ENCODE assay signal across 8 cellular contexts in the genomic region with DNA sequence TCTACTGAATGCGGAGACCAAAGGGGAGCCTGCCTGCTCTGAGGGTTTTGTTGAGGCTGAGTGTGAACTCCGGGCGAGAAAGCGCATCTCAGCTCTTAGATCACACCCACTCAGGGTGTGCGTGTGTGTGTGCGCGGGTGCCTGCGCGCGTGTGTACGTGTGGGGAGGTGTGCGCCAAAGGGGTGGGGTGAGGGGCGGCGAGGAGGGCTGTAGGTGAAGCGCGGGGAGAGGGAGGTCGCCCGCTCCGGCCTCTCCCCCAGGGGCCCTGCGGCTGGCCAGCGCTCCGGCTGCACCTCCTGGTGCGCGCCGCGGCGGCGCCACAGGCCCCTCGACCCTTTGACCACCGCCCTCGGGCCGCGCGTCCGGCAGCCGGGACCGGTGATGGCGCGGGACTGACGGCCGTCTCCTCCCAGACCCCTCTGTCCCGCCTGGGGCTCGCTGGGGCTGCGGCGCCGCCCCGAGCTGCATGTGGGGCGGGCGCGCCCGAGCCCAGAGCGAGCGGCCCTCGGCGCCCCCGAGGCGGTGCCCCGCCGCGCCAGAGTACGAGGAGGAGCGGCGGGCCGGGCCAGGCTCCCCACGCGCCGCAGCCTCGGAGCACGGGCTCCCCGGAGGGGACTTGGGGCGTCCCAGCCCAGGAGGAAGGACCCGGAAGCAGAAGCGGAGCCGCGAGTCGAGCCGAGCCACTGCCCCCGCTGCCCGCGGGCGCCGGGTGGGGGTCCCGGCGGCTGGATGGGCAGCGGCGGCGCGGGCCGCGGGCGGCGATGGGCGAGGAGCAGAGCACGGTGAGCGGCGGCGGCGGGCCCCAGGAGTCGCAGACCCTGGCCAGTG. TPM values are rescaled to one million over a fixed set of nuclear protein-coding genes. Genes with fewer than 3 reads are reported as not detected.
DNase-seq lines count a peak whose midpoint lies in the region; ATAC-seq lines count a peak whose summit lies in the region.

A gene with protein sequence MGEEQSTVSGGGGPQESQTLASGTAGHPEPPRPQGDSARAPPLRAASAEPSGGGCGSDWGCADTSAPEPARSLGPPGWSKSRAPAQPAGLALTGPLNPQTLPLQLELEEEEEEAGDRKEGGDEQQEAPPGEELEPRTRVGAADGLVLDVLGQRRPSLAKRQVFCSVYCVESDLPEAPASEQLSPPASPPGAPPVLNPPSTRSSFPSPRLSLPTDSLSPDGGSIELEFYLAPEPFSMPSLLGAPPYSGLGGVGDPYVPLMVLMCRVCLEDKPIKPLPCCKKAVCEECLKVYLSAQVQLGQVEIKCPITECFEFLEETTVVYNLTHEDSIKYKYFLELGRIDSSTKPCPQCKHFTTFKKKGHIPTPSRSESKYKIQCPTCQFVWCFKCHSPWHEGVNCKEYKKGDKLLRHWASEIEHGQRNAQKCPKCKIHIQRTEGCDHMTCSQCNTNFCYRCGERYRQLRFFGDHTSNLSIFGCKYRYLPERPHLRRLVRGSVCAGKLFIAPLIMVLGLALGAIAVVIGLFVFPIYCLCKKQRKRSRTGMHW (plus strand): TSS at position 654 of the 828 bp plus-strand sequence. CDS start 108 bp downstream, at position 762.

- H3K27me3 Mint-ChIP-seq in activated CD8-positive, alpha-beta memory T cell treated with anti-CD3 and anti-CD28 coated beads, Interleukin-2, amount 10 ng/mL, durations not matched to agents 7 days and 5 days: peaks cover 55% of the 10 kb centered on the region
- peaks cover 53% of the 10 kb centered on the region for H3K27me3 Mint-ChIP-seq in activated T-helper 2 cell treated with anti-CD3 and anti-CD28 coated beads, Interferon-gamma antibody, Interleukin-2, Interleukin-4, amounts not matched to agents 10 μg/mL and 5 μg/mL and 100 μg/mL, durations not matched to agents 14 hours and 24 hours and 36 hours (ENCODE audit: low read depth)
- peaks cover 28 to 59% of the 10 kb centered on the region in 2 donors for H3K27me3 Mint-ChIP-seq in natural killer cell treated with Interleukin-12 subunit alpha and Interleukin-12 subunit beta and Interleukin-15 and Interleukin-18, amount 100 ng/mL, for 72 hours

- CTCF ChIA-PET in activated CD8-positive, alpha-beta memory T cell treated with anti-CD3 and anti-CD28 coated beads, Interleukin-2, amount 10 ng/mL, durations not matched to agents 7 days and 5 days (lab: Charles Lee): no interaction called here

- H3K36me3 Mint-ChIP-seq in activated CD8-positive, alpha-beta memory T cell treated with anti-CD3 and anti-CD28 coated beads, Interleukin-2, amount 10 ng/mL, durations not matched to agents 7 days and 5 days: peaks cover 2% of the 10 kb centered on the region
- H3K36me3 Mint-ChIP-seq in activated T-helper 2 cell treated with anti-CD3 and anti-CD28 coated beads, Interferon-gamma antibody, Interleukin-2, Interleukin-4, amounts not matched to agents 10 μg/mL and 5 μg/mL and 100 μg/mL, durations not matched to agents 14 hours and 24 hours and 36 hours (ENCODE audit: low read depth): no peaks in the 10 kb centered on the region
- no peaks in the 10 kb centered on the region for H3K36me3 Mint-ChIP-seq in natural killer cell treated with Interleukin-12 subunit alpha and Interleukin-12 subunit beta and Interleukin-15 and Interleukin-18, amount 100 ng/mL, for 72 hours

- H3K27ac Mint-ChIP-seq in activated CD8-positive, alpha-beta memory T cell treated with anti-CD3 and anti-CD28 coated beads, Interleukin-2, amount 10 ng/mL, durations not matched to agents 7 days and 5 days: no peak within 1 kb of the TSS
- no peak within 1 kb of the TSS for H3K27ac Mint-ChIP-seq in activated T-helper 2 cell treated with anti-CD3 and anti-CD28 coated beads, Interferon-gamma antibody, Interleukin-2, Interleukin-4, amounts not matched to agents 10 μg/mL and 5 μg/mL and 100 μg/mL, durations not matched to agents 14 hours and 24 hours and 36 hours
- H3K27ac Mint-ChIP-seq in natural killer cell treated with Interleukin-12 subunit alpha and Interleukin-12 subunit beta and Interleukin-15 and Interleukin-18, amount 100 ng/mL, for 72 hours: peak within 1 kb of the TSS in 1 of 2 donors; percentile 53

- H3K9me3 Mint-ChIP-seq in activated CD8-positive, alpha-beta memory T cell treated with anti-CD3 and anti-CD28 coated beads, Interleukin-2, amount 10 ng/mL, durations not matched to agents 7 days and 5 days (ENCODE audit: low read depth): no peaks in the 10 kb centered on the region
- no peaks in the 10 kb centered on the region for H3K9me3 Mint-ChIP-seq in activated T-helper 2 cell treated with anti-CD3 and anti-CD28 coated beads, Interferon-gamma antibody, Interleukin-2, Interleukin-4, amounts not matched to agents 10 μg/mL and 5 μg/mL and 100 μg/mL, durations not matched to agents 14 hours and 24 hours and 36 hours
- H3K9me3 Mint-ChIP-seq in natural killer cell treated with Interleukin-12 subunit alpha and Interleukin-12 subunit beta and Interleukin-15 and Interleukin-18, amount 100 ng/mL, for 72 hours: no peaks in the 10 kb centered on the region

- peaks cover 10% of the 10 kb centered on the region for H3K4me1 Mint-ChIP-seq in activated CD8-positive, alpha-beta memory T cell treated with anti-CD3 and anti-CD28 coated beads, Interleukin-2, amount 10 ng/mL, durations not matched to agents 7 days and 5 days
- peaks cover 12% of the 10 kb centered on the region for H3K4me1 Mint-ChIP-seq in activated T-helper 2 cell treated with anti-CD3 and anti-CD28 coated beads, Interferon-gamma antibody, Interleukin-2, Interleukin-4, amounts not matched to agents 10 μg/mL and 5 μg/mL and 100 μg/mL, durations not matched to agents 14 hours and 24 hours and 36 hours (ENCODE audit: low read depth)
- H3K4me1 Mint-ChIP-seq in natural killer cell treated with Interleukin-12 subunit alpha and Interleukin-12 subunit beta and Interleukin-15 and Interleukin-18, amount 100 ng/mL, for 72 hours (ENCODE audit: low read depth in 2 of 2): peaks cover 19% of the 10 kb centered on the region in 2 donors

- H3K4me3 Mint-ChIP-seq in activated CD8-positive, alpha-beta memory T cell treated with anti-CD3 and anti-CD28 coated beads, Interleukin-2, amount 10 ng/mL, durations not matched to agents 7 days and 5 days: peak within 1 kb of the TSS; percentile 45
- H3K4me3 Mint-ChIP-seq in activated T-helper 2 cell treated with anti-CD3 and anti-CD28 coated beads, Interferon-gamma antibody, Interleukin-2, Interleukin-4, amounts not matched to agents 10 μg/mL and 5 μg/mL and 100 μg/mL, durations not matched to agents 14 hours and 24 hours and 36 hours (ENCODE audit: low read depth): peak within 1 kb of the TSS; percentile 76
- H3K4me3 Mint-ChIP-seq in natural killer cell treated with Interleukin-12 subunit alpha and Interleukin-12 subunit beta and Interleukin-15 and Interleukin-18, amount 100 ng/mL, for 72 hours: peak within 1 kb of the TSS; percentile 74

- no peak for DNase-seq in activated CD8-positive, alpha-beta memory T cell treated with anti-CD3 and anti-CD28 coated beads, Interleukin-2, amount 10 ng/mL, durations not matched to agents 7 days and 5 days
- DNase-seq in activated CD8-positive, alpha-beta memory T cell treated with anti-CD3 and anti-CD28 coated beads for 24 hours: no peak
- DNase-seq in NCI-H1105 (lab: John Stamatoyannopoulos, UW) (peak; percentile 32), germinal center (ENCODE audit: low spot score) (peak; percentile 5), COR-L47 (lab: John Stamatoyannopoulos, UW) (no peak)
- DNase-seq in activated T-helper 2 cell treated with anti-CD3 and anti-CD28 coated beads, Interferon-gamma antibody, Interleukin-2, Interleukin-4, amounts not matched to agents 10 μg/mL and 5 μg/mL and 100 μg/mL, durations not matched to agents 14 hours and 24 hours and 36 hours (ENCODE audit: low spot score): no peak
- no peak for DNase-seq in natural killer cell treated with Interleukin-12 subunit alpha and Interleukin-12 subunit beta and Interleukin-15 and Interleukin-18, amount 100 ng/mL, for 72 hours (ENCODE audit: low spot score)

- intact Hi-C loops in activated T-helper 2 cell treated with anti-CD3 and anti-CD28 coated beads, Interferon-gamma antibody, Interleukin-2, Interleukin-4, amounts not matched to agents 10 μg/mL and 5 μg/mL and 100 μg/mL, durations not matched to agents 14 hours and 24 hours and 36 hours (cut with micrococcal nuclease): no loop called here

- peak; percentile 55 for ATAC-seq in activated CD8-positive, alpha-beta memory T cell treated with anti-CD3 and anti-CD28 coated beads, Interleukin-2, amount 10 ng/mL, durations not matched to agents 7 days and 5 days
- ATAC-seq in natural killer cell treated with Interleukin-12 subunit alpha and Interleukin-12 subunit beta and Interleukin-15 and Interleukin-18, amount 100 ng/mL, for 72 hours: peak; percentile 65 to 79
- ATAC-seq in HG02840 (IDR thresholded peaks at IDR 0.05; ENCODE audit: low FRiP score, unreplicated experiment): no peak

RNA-seq across cellular contexts. Expression of the gene that starts here (rescaled TPM):
- under 1 TPM in 1 of 2 experiments, not detected in 1; 0.70 TPM for total RNA-seq in activated CD8-positive, alpha-beta memory T cell treated with anti-CD3 and anti-CD28 coated beads, Interleukin-2, amount 10 ng/mL, durations not matched to agents 7 days and 5 days
- total RNA-seq in activated T-helper 2 cell treated with anti-CD3 and anti-CD28 coated beads, Interferon-gamma antibody, Interleukin-2, Interleukin-4, amounts not matched to agents 10 μg/mL and 5 μg/mL and 100 μg/mL, durations not matched to agents 14 hours and 24 hours and 36 hours: 2.2 and 3.1 TPM in 2 replicates
- 1 to 10 TPM; 1.4 to 3.6 TPM for total RNA-seq in natural killer cell treated with Interleukin-12 subunit alpha and Interleukin-12 subunit beta and Interleukin-15 and Interleukin-18, amount 100 ng/mL, for 72 hours

Comparison
In these comparisons a context has a peak if more than half of its experiments do, and no peak if none do; other contexts are left out.
1. Peak in ATAC-seq in activated CD8-positive, alpha-beta memory T cell treated with anti-CD3 and anti-CD28 coated beads, Interleukin-2, amount 10 ng/mL, durations not matched to agents 7 days and 5 days; RNA of the gene not detected or under 1 TPM.
2. DNase-seq: peak in NCI-H1105 (single experiment) and germinal center (single experiment); none in activated CD8-positive, alpha-beta memory T cell treated with anti-CD3 and anti-CD28 coated beads, Interleukin-2, amount 10 ng/mL, durations not matched to agents 7 days and 5 days (single experiment), activated CD8-positive, alpha-beta memory T cell treated with anti-CD3 and anti-CD28 coated beads for 24 hours (single experiment), activated T-helper 2 cell treated with anti-CD3 and anti-CD28 coated beads, Interferon-gamma antibody, Interleukin-2, Interleukin-4, amounts not matched to agents 10 μg/mL and 5 μg/mL and 100 μg/mL, durations not matched to agents 14 hours and 24 hours and 36 hours (single experiment), natural killer cell treated with Interleukin-12 subunit alpha and Interleukin-12 subunit beta and Interleukin-15 and Interleukin-18, amount 100 ng/mL, for 72 hours (single experiment) and COR-L47 (single experiment).
3. Peak in every context shown above with its lines, with median percentiles within 50 percentile points of each other: H3K4me3 Mint-ChIP-seq.